In the genomic region with DNA sequence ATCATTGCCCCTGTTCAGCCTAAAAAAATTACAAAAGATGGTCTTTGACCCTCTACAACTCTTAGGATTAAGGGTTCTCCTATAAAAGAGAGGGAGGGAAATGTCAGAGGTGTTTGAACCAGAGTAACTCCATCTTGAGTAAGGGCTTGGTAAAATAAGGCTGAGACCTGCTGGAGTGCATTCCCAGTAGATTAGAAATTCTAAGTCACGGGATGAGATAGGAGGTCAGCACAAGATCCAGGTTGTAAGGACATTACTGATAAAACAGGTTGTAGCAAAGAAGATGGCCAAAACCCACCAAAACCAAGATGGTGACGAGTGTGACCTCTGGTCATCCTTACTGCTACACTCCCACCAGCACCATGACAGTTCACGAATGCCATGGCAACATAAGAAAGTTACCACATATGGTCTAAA, we compare ENCODE assay signal across 16 cellular contexts.
"Had no signal": no experiment of that assay in that cellular context is flagged by ENCODE, and none has a peak within 500 bp of the region (broad histone marks: within the 10 kb centered on the region; RNA-seq: fewer than 3 reads in every experiment).

No MANE protein-coding gene starts in this region.

- H3K27ac Mint-ChIP-seq: natural killer cell; stimulated activated naive B cell treated with anti-CD40 and anti-IgM and Interleukin-4, amounts not matched to agents 10 μg/mL and 1 μg/mL and 100 μg/mL, for 72 hours; stimulated activated naive CD8-positive, alpha-beta T cell treated with anti-CD3 and anti-CD28 coated beads, Interleukin-15, amount 100 ng/mL, for 72 hours had no signal

- H3K36me3 ChIP-seq: heart right ventricle, sigmoid colon, tibial nerve had no signal

- H3K27me3 ChIP-seq: heart right ventricle, sigmoid colon, testis, tibial nerve had no signal

- H3K9me3 ChIP-seq: testis had no signal

- H3K4me1 ChIP-seq: sigmoid colon, tibial nerve had no signal

- ATAC-seq: heart right ventricle; left lobe of liver; natural killer cell; stimulated activated naive B cell treated with anti-CD40 and anti-IgM and Interleukin-4, amounts not matched to agents 10 μg/mL and 1 μg/mL and 100 μg/mL, for 72 hours; stimulated activated naive CD8-positive, alpha-beta T cell treated with anti-CD3 and anti-CD28 coated beads, Interleukin-15, amount 100 ng/mL, for 72 hours had no signal

- H3K27ac ChIP-seq: heart right ventricle, sigmoid colon, skin epidermis, testis, tibial nerve had no signal

- H3K4me3 ChIP-seq: heart right ventricle, sigmoid colon, skin epidermis, testis, tibial nerve had no signal

- H3K4me1 Mint-ChIP-seq: natural killer cell had no signal

- H3K4me3 Mint-ChIP-seq: natural killer cell; neural crest cell; stimulated activated naive B cell treated with anti-CD40 and anti-IgM and Interleukin-4, amounts not matched to agents 10 μg/mL and 1 μg/mL and 100 μg/mL, for 72 hours; stimulated activated naive CD8-positive, alpha-beta T cell treated with anti-CD3 and anti-CD28 coated beads, Interleukin-15, amount 100 ng/mL, for 72 hours had no signal

- DNase-seq: effector CD4-positive, alpha-beta T cell; heart right ventricle; islet precursor cell; mammary epithelial cell; natural killer cell; posterior cingulate gyrus; sigmoid colon; stimulated activated CD4-positive, alpha-beta T cell treated with anti-CD3 and anti-CD28 coated beads, Interleukin-2, amount 100 ng/mL, for 24 hours; stimulated activated CD4-positive, alpha-beta T cell treated with anti-CD3 and anti-CD28 coated beads, Interleukin-4, amount 100 ng/mL, for 4 hours; stimulated activated naive B cell treated with anti-CD40 and anti-IgM and Interleukin-4, amounts not matched to agents 10 μg/mL and 1 μg/mL and 100 μg/mL, for 72 hours; stimulated activated naive CD8-positive, alpha-beta T cell treated with anti-CD3 and anti-CD28 coated beads, Interleukin-15, amount 100 ng/mL, for 72 hours; testis had no signal
